6 cellular contexts compared by ENCODE assay signal in the genomic region with DNA sequence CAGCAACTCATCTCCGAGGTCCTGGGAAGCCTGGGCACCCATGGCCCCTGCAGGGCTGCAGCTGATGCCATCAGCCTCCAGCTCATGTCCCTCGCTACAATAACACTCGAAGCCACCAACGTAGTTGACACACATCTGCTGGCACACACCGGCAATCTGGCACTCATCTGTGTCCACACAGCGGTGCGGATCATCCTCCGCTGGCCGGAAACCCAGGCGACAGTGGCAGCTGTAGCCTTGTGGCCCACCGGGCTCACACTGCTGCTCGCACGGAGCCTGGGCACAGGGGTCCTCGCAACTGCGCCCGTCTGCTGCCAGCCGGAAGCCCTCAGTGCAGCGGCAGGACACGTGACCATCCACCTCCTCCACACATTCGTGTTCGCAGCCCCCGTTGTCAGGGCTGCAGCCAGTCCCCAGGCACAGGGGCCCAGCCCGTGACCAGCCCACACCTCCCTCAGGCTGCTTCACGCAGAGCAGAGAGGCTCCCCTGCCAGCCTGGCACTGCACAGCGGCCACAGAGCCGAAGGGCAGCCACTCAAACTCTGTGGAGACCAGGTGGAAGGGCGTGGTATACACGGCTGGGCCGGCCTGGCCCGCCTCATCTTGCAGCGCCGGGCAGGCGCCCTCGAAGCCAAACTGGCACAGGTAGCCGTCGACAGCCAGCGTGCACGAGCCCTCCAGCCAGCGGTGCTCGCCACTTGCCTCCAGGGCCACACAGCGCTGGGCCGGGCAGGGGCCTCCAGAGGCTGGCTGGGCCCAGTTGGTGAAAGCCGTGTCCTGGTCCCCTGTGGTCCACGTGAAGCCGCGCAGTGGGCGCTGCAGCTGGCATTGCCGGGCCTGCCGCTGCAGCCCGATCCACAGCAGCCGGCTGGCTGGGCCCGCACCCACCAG. TPM values are rescaled to one million over a fixed set of nuclear protein-coding genes. Genes with fewer than 3 reads are reported as not detected.
A peak's percentile ranks its signal among the peaks of the same experiment; 100 is the strongest.
DNase-seq lines count a peak whose midpoint lies in the region; ATAC-seq, FAIRE-seq and TF ChIP-seq lines count a peak whose summit lies in the region.

No MANE protein-coding gene starts in this region.

- in situ Hi-C loops in gastrocnemius medialis (cut with MboI; ENCODE audit: low sequenced_read_pairs in 4 of 4) = no loop called here

- intact Hi-C loops in colonic mucosa (cut with DNase I) = no loop called here
- intact Hi-C loops in gastrocnemius medialis (cut with DNase I; ENCODE audit: low total_unique reads) = no loop called here

- H3K27me3 ChIP-seq in colonic mucosa = no peaks in the 10 kb centered on the region
- peaks cover 5 to 14% (median 12%) of the 10 kb centered on the region in 3 donors for H3K27me3 ChIP-seq in gastrocnemius medialis

- H3K27ac ChIP-seq in colonic mucosa = peak overlapping the region; percentile 46
- H3K27ac ChIP-seq in gastrocnemius medialis = peak overlapping the region; percentile 72 to 84 (median 80)

- FAIRE-seq in HTR-8/SVneo (lab: Jason Lieb, UNC) = peak; percentile 93

- DNase-seq in HTR-8/SVneo (ENCODE audit: insufficient read length, low spot score) (no peak), colonic mucosa (no peak), gastrocnemius medialis (no peak), SIG-M5 treated with dmso at 0.1 percent for 504 hours (lab: John Stamatoyannopoulos, UW; ENCODE audit: unreplicated experiment) (no peak), NCI-H2171 treated with DMSO at 0.1 percent for 48 hours (lab: John Stamatoyannopoulos, UW) (no peak)

- peak overlapping the region; percentile 66 for H3K9ac ChIP-seq in colonic mucosa (ENCODE audit: low read depth in 2 of 2, low read length in 2 of 2)

- peaks cover 5% of the 10 kb centered on the region for H3K4me1 ChIP-seq in colonic mucosa
- peaks cover 6 to 7% of the 10 kb centered on the region in 2 donors for H3K4me1 ChIP-seq in gastrocnemius medialis

- no peak for TF ChIP-seq POLR2A in gastrocnemius medialis (IDR thresholded peaks at IDR 0.05)

- ATAC-seq in gastrocnemius medialis (no peak), GM21528 (IDR thresholded peaks at IDR 0.05; ENCODE audit: low FRiP score, unreplicated experiment) (no peak)

- H3K36me3 ChIP-seq in colonic mucosa (no peaks in the 10 kb centered on the region), gastrocnemius medialis (no peaks in the 10 kb centered on the region)

- peak overlapping the region; percentile 31 for H3K4me3 ChIP-seq in colonic mucosa
- peak overlapping the region; percentile 44 to 68 (median 50) for H3K4me3 ChIP-seq in gastrocnemius medialis

- TF ChIP-seq CTCF in colonic mucosa (IDR thresholded peaks at IDR 0.05) (no peak), gastrocnemius medialis (IDR thresholded peaks at IDR 0.05 in 4 of 5, conservative IDR thresholded peaks at IDR 0.05 in 1 of 5) (no peak)

- H3K9me3 ChIP-seq in colonic mucosa (no peaks in the 10 kb centered on the region), gastrocnemius medialis (no peaks in the 10 kb centered on the region)

RNA-seq across cellular contexts. Expression of gene CD248, which starts 0.7 kb away (rescaled TPM):
- 1 to 10 TPM; 4.9 to 8.8 TPM for total RNA-seq in colonic mucosa
- 1 to 10 TPM in 3 of 4 donors, under 1 TPM in 1; 0.46 to 4.6 (median 2.8) TPM for total RNA-seq in gastrocnemius medialis

RNA-seq across cellular contexts. Expression of gene RIN1, which starts 20.1 kb away (rescaled TPM):
- 10 to 100 TPM; 11.6 to 20.0 TPM for total RNA-seq in colonic mucosa
- 1 to 10 TPM; 1.9 to 9.7 (median 7.0) TPM for total RNA-seq in gastrocnemius medialis

RNA-seq across cellular contexts. Expression of gene TMEM151A, which starts 24.5 kb away (rescaled TPM):
- under 1 TPM; 0.37 to 0.47 TPM for total RNA-seq in colonic mucosa
- total RNA-seq in gastrocnemius medialis = not detected

RNA-seq across cellular contexts. Expression of gene YIF1A, which starts 27.2 kb away (rescaled TPM):
- 100 to 1,000 TPM in 1 of 2 donors, 10 to 100 TPM in 1; 87.4 to 159 TPM for total RNA-seq in colonic mucosa
- 100 to 1,000 TPM; 106 to 137 (median 113) TPM for total RNA-seq in gastrocnemius medialis

RNA-seq across cellular contexts. Expression of gene BRMS1, which starts 28.7 kb away (rescaled TPM):
- 10 to 100 TPM; 31.1 to 64.6 TPM for total RNA-seq in colonic mucosa
- total RNA-seq in gastrocnemius medialis = 10 to 100 TPM; 40.1 to 73.5 (median 64.8) TPM
